ENCODE assay signal across 9 cellular contexts in the genomic region with DNA sequence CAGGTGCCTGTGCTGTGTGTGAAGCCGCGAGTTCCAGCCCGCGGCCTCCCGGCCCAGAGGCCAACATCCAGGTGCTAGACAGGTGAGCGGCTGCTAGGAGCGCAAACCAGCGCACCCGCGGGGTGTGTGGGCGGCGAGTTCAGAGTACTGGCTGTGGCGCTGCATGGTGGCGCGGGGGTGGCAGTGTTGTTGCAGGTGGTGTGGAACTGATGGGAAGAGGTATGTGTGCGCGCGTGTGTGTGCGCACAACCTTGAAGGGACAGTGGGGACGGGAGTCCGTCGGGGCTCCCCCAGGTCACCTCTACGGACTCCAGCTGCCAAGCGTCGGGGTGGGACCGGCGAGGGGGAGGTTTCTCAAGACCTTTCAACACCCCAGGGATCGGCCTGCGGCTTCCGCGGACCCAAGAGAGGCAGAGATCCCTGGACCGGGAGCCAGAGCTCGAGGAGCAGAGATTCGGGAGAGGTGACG. TPM values are rescaled to one million over a fixed set of nuclear protein-coding genes. Genes with fewer than 3 reads are reported as not detected.
DNase-seq lines count a peak whose midpoint lies in the region; FAIRE-seq and TF ChIP-seq lines count a peak whose summit lies in the region.
"Had no signal": no experiment of that assay in that cellular context is flagged by ENCODE, and none has a peak within 500 bp of the region (broad histone marks: within the 10 kb centered on the region; RNA-seq: fewer than 3 reads in every experiment).

No MANE protein-coding gene starts in this region.

- peaks cover 5 to 16% of the 10 kb centered on the region in 2 donors for H3K4me1 ChIP-seq in esophagus (ENCODE audit: control insufficient read depth in 2 of 2, insufficient read depth in 2 of 2, low read length in 1 of 2)
- H3K4me1 ChIP-seq in BE2C: no peaks in the 10 kb centered on the region

- peaks cover 91% of the 10 kb centered on the region for H3K27me3 Mint-ChIP-seq in T-helper 2 cell treated with Interferon-gamma antibody and Interleukin-4, amounts not matched to agents 5 μg/mL and 100 μg/mL, for 36 hours (ENCODE audit: low read depth)

- H3K27ac ChIP-seq in esophagus (ENCODE audit: low read depth in 2 of 2, low read length in 1 of 2) (no peak overlapping the region), skin epidermis (no peak overlapping the region)

- no peaks in the 10 kb centered on the region for H3K9me3 ChIP-seq in esophagus (ENCODE audit: control insufficient read depth in 2 of 2, insufficient read depth in 1 of 2, low read depth in 1 of 2, low read length in 1 of 2)
- no peaks in the 10 kb centered on the region for H3K9me3 ChIP-seq in BE2C

- H3K36me3 ChIP-seq in esophagus (ENCODE audit: control insufficient read depth in 2 of 2, insufficient read depth in 2 of 2, low read length in 1 of 2) (no peaks in the 10 kb centered on the region), BE2C (no peaks in the 10 kb centered on the region)

- DNase-seq in GM12891 (ENCODE audit: insufficient read length, low spot score): peak; percentile 49
- DNase-seq in T-helper 2 cell treated with Interferon-gamma antibody and Interleukin-4, amounts not matched to agents 5 μg/mL and 100 μg/mL, for 36 hours (ENCODE audit: low spot score): peak; percentile 28
- no peak for DNase-seq in DMS114 treated with DMSO at 0.1 percent for 48 hours (lab: John Stamatoyannopoulos, UW; ENCODE audit: unreplicated experiment)
- DNase-seq in COLO829 (ENCODE audit: low spot score): no peak
- DNase-seq in occipital lobe (lab: John Stamatoyannopoulos, UW): no peak
- DNase-seq in BE2C: no peak

- no peak for TF ChIP-seq CTCF in BE2C (IDR thresholded peaks at IDR 0.05; ENCODE audit: low read depth, low read length)

- H3K9me3 Mint-ChIP-seq in T-helper 2 cell treated with Interferon-gamma antibody and Interleukin-4, amounts not matched to agents 5 μg/mL and 100 μg/mL, for 36 hours: no peaks in the 10 kb centered on the region

- H3K4me3 ChIP-seq in esophagus (ENCODE audit: low read depth in 1 of 2, low read length in 2 of 2): peak overlapping the region; percentile 19 to 50
- peak overlapping the region in 6 of 7 experiments; percentile 5 to 37 (median 22) for H3K4me3 ChIP-seq in skin epidermis
- H3K4me3 ChIP-seq in BE2C (ENCODE audit: low read depth, low read length): no peak overlapping the region

- WGBS in esophagus, 2 donors: 2 to 3% methylated on average over 35 of the region's 35 CpGs

- FAIRE-seq in GM12891 (lab: Jason Lieb, UNC): no peak

- H3K27me3 ChIP-seq in esophagus (ENCODE audit: control insufficient read depth in 1 of 2, insufficient read depth in 2 of 2, low read length in 2 of 2): peaks cover 4 to 39% of the 10 kb centered on the region in 2 donors
- H3K27me3 ChIP-seq in BE2C: peaks cover 54% of the 10 kb centered on the region

- H3K4me3 Mint-ChIP-seq in T-helper 2 cell treated with Interferon-gamma antibody and Interleukin-4, amounts not matched to agents 5 μg/mL and 100 μg/mL, for 36 hours: peak overlapping the region; percentile 78

- no peak overlapping the region for H3K27ac Mint-ChIP-seq in T-helper 2 cell treated with Interferon-gamma antibody and Interleukin-4, amounts not matched to agents 5 μg/mL and 100 μg/mL, for 36 hours

- TF ChIP-seq POLR2A in GM12891 (IDR thresholded peaks at IDR 0.05; ENCODE audit: low read depth, low read length): no peak

- peaks cover 9% of the 10 kb centered on the region for H3K4me1 Mint-ChIP-seq in T-helper 2 cell treated with Interferon-gamma antibody and Interleukin-4, amounts not matched to agents 5 μg/mL and 100 μg/mL, for 36 hours (ENCODE audit: low read depth)

- peaks cover 4% of the 10 kb centered on the region for H3K36me3 Mint-ChIP-seq in T-helper 2 cell treated with Interferon-gamma antibody and Interleukin-4, amounts not matched to agents 5 μg/mL and 100 μg/mL, for 36 hours (ENCODE audit: low read depth)

TF ChIP-seq in GM12891, 5 proteins besides CTCF, POLR2A, EP300 and RAD21:
- no peak for TF ChIP-seq PAX5 (IDR thresholded peaks at IDR 0.05; ENCODE audit: insufficient read depth, low read length, severe bottlenecking)
- no peak for TF ChIP-seq POLR2AphosphoS5 (IDR thresholded peaks at IDR 0.05; ENCODE audit: low read depth, low read length)
- no peak for TF ChIP-seq SPI1 (IDR thresholded peaks at IDR 0.05; ENCODE audit: low read depth, low read length)
- TF ChIP-seq POU2F2 (IDR thresholded peaks at IDR 0.05; ENCODE audit: low read depth, low read length): no peak
- no peak for TF ChIP-seq TAF1 (IDR thresholded peaks at IDR 0.05; ENCODE audit: low read depth, low read length)
TF ChIP-seq in GM12891: peak in this region for 0.

RNA-seq across cellular contexts. Expression of a gene that starts 0.4 kb away (rescaled TPM):
- polyA plus RNA-seq in GM12891 (2012; ENCODE audit: low read depth, missing spikeins): not detected
- under 1 TPM in 1 of 2 donors, not detected in 1; 0.01 TPM for polyA plus RNA-seq in esophagus
- total RNA-seq in occipital lobe: not detected
- polyA plus RNA-seq in BE2C (2012; ENCODE audit: insufficient read depth, insufficient read length, low read depth): not detected
- total RNA-seq: skeletal muscle tissue had no signal

Comparison
In these comparisons a context has a peak if more than half of its experiments do, and no peak if none do; other contexts are left out.
1. DNase-seq: peak in GM12891 (single experiment) and T-helper 2 cell treated with Interferon-gamma antibody and Interleukin-4, amounts not matched to agents 5 μg/mL and 100 μg/mL, for 36 hours (single experiment); none in DMS114 treated with DMSO at 0.1 percent for 48 hours (single experiment), COLO829 (single experiment), occipital lobe (single experiment) and BE2C (single experiment).